In the genomic region with DNA sequence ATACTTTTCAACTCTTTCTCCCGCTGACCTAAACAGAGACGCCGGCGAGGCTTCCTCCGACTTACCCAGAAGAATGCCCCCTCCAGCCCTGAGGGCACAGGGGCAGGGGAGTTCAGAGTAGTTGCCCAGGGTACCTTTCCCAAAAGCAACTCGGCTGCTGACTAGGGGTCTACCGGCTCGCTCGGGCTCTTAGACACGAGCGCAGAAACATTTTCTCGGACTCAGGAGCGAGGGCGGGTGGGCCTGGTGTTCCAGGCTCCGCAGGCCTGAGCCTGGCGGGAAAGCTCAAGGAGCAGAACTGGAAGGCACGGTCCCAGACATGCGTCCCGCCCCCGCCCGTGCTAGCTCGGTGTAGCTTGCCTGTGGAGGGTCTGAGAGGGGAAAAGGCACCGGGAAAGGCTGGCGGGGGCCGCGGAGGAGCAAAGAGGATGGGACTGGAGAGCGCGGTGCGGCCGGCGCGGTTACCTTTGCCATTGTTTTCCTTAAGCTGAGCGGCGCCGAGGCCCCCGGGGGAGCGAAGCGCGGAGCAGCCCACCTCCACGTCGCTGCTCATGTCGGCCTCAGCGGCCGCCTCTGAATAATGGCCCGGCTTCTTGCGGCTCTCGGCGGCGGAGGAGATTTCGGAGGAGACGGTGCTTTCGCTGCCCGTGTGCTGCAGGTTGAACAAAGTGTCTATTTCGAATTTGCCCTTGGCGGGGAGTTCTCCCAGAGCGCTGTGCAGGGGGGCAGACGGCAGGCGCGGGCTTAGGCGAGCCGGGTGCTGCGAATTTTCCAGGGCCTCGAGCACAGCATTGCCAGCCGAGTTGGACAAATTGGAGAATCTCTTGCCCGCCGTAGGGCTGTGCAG, we compare ENCODE assay signal across 1 cellular context.
TF ChIP-seq lines count a peak whose summit lies in the region.

No MANE protein-coding gene starts in this region.

TF ChIP-seq in endothelial cell of umbilical vein, 7 proteins besides CTCF, POLR2A, EP300 and RAD21:
- peak; percentile 98 for TF ChIP-seq EZH2 (IDR thresholded peaks at IDR 0.05; ENCODE audit: borderline replicate concordance, low read depth, low read length, severe bottlenecking)
- no peak for TF ChIP-seq GATA2 (IDR thresholded peaks at IDR 0.05; ENCODE audit: insufficient read depth, insufficient read length, low read depth, low read length)
